ENCODE assay signal across 26 cellular contexts in the genomic region with DNA sequence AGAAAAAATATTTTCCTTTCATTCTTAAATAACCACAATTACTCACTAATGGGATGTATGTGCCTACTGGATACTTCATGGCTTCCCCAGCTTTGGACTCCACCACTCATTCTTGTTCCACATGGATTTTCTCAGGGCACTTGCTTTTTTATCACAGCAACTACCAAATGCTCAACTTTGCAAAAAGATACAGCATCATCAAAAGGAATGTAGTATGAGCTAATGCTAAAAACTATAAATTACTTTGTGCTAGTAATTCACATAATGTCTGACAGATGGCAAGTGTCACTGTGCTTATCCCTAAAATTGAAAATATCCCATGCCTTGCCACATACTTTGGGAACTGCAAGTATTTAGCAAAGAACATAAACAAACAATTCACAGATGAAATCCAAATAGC.
DNase-seq lines count a peak whose midpoint lies in the region; ATAC-seq, FAIRE-seq and TF ChIP-seq lines count a peak whose summit lies in the region.
"Had no signal": no experiment of that assay in that cellular context is flagged by ENCODE, and none has a peak within 500 bp of the region (broad histone marks: within the 10 kb centered on the region; RNA-seq: fewer than 3 reads in every experiment).

No MANE protein-coding gene starts in this region.

- TF ChIP-seq POLR2A in stomach (IDR thresholded peaks at IDR 0.05), result no peak

- no peak overlapping the region for H2AFZ ChIP-seq in GM23248
- no peak overlapping the region for H2AFZ ChIP-seq in astrocyte (ENCODE audit: low read depth, low read length)

- no peak overlapping the region for H3K9ac ChIP-seq in GM23248
- H3K9ac ChIP-seq in astrocyte (ENCODE audit: low read length), result no peak overlapping the region

- H3K36me3 ChIP-seq in GM23248 (ENCODE audit: low read depth) (no peaks in the 10 kb centered on the region), astrocyte (ENCODE audit: insufficient read depth, low read length) (no peaks in the 10 kb centered on the region), stomach (no peaks in the 10 kb centered on the region), heart right ventricle (no peaks in the 10 kb centered on the region)
- H3K36me3 ChIP-seq: neutrophil, SJCRH30, thyroid gland had no signal

- no peaks in the 10 kb centered on the region for H3K9me3 Mint-ChIP-seq in astrocyte (ENCODE audit: unreplicated experiment)
- H3K9me3 Mint-ChIP-seq in activated CD4-positive, alpha-beta T cell treated with anti-CD3 and anti-CD28 coated beads, Interleukin-2, amount 10 ng/mL, durations not matched to agents 24 days and 14 days, result peaks cover 4% of the 10 kb centered on the region
- H3K9me3 Mint-ChIP-seq: activated T-helper 2 cell treated with anti-CD3 and anti-CD28 coated beads, Interferon-gamma antibody, Interleukin-2, Interleukin-4, amounts not matched to agents 10 μg/mL and 5 μg/mL and 100 μg/mL, durations not matched to agents 14 hours and 24 hours and 36 hours; CD8-positive, alpha-beta T cell; T-helper 1 cell treated with Interleukin-12 subunit alpha and Interleukin-12 subunit beta and Interleukin-4 antibody, amounts not matched to agents 30 μg/mL and 1 μg/mL, for 36 hours had no signal

- no peak overlapping the region for H3K27ac Mint-ChIP-seq in astrocyte (ENCODE audit: unreplicated experiment)
- H3K27ac Mint-ChIP-seq in activated CD4-positive, alpha-beta T cell treated with anti-CD3 and anti-CD28 coated beads, Interleukin-2, amount 10 ng/mL, durations not matched to agents 24 days and 14 days, result no peak overlapping the region
- H3K27ac Mint-ChIP-seq: activated CD8-positive, alpha-beta memory T cell treated with anti-CD3 and anti-CD28 coated beads, Interleukin-2, amount 10 ng/mL, durations not matched to agents 7 days and 5 days; activated naive CD8-positive, alpha-beta T cell treated with anti-CD3 and anti-CD28 coated beads, Interleukin-2, amount 10 ng/mL, durations not matched to agents 7 days and 5 days; activated T-helper 2 cell treated with anti-CD3 and anti-CD28 coated beads, Interferon-gamma antibody, Interleukin-2, Interleukin-4, amounts not matched to agents 10 μg/mL and 5 μg/mL and 100 μg/mL, durations not matched to agents 14 hours and 24 hours and 36 hours; CD8-positive, alpha-beta T cell; T-helper 1 cell treated with Interleukin-12 subunit alpha and Interleukin-12 subunit beta and Interleukin-4 antibody, amounts not matched to agents 30 μg/mL and 1 μg/mL, for 36 hours had no signal

- no peak overlapping the region for H3K4me2 ChIP-seq in GM23248 (ENCODE audit: unreplicated experiment)
- H3K4me2 ChIP-seq in astrocyte (ENCODE audit: low read length), result no peak overlapping the region

- peaks cover 3% of the 10 kb centered on the region for H3K4me1 Mint-ChIP-seq in astrocyte (ENCODE audit: low read depth, unreplicated experiment)
- no peaks in the 10 kb centered on the region for H3K4me1 Mint-ChIP-seq in activated CD4-positive, alpha-beta T cell treated with anti-CD3 and anti-CD28 coated beads, Interleukin-2, amount 10 ng/mL, durations not matched to agents 24 days and 14 days
- H3K4me1 Mint-ChIP-seq: activated CD8-positive, alpha-beta memory T cell treated with anti-CD3 and anti-CD28 coated beads, Interleukin-2, amount 10 ng/mL, durations not matched to agents 7 days and 5 days had no signal

- peak; percentile 53 for DNase-seq in GM23248
- DNase-seq in astrocyte (ENCODE audit: low read depth), result peak; percentile 71
- peak; percentile 59 for DNase-seq in fibroblast of the aortic adventitia (ENCODE audit: low read depth)
- no peak for DNase-seq in stomach
- DNase-seq in activated CD4-positive, alpha-beta T cell treated with anti-CD3 and anti-CD28 coated beads, Interleukin-2, amount 10 ng/mL, durations not matched to agents 24 days and 14 days, result no peak
- DNase-seq in HPDE6-E6E7 (ENCODE audit: extremely low spot score), result no peak
- DNase-seq in heart right ventricle, result no peak
- no peak for DNase-seq in stimulated activated CD4-positive, alpha-beta T cell treated with anti-CD3 and anti-CD28 coated beads, Interleukin-2, amount 100 ng/mL, for 24 hours
- DNase-seq: activated CD4-positive, alpha-beta T cell treated with anti-CD3 and anti-CD28 coated beads for 48 hours; activated CD8-positive, alpha-beta memory T cell treated with anti-CD3 and anti-CD28 coated beads, Interleukin-2, amount 10 ng/mL, durations not matched to agents 7 days and 5 days; activated naive CD8-positive, alpha-beta T cell treated with anti-CD3 and anti-CD28 coated beads, Interleukin-2, amount 10 ng/mL, durations not matched to agents 7 days and 5 days; CD8-positive, alpha-beta T cell; DMS79; kidney; NCI-H1417 treated with DMSO at 0.1 percent for 48 hours; NCI-H510A; SJCRH30; stimulated activated CD4-positive, alpha-beta T cell treated with anti-CD3 and anti-CD28 coated beads, Interleukin-4, amount 100 ng/mL, for 4 hours; stimulated activated naive CD8-positive, alpha-beta T cell treated with anti-CD3 and anti-CD28 coated beads, Interleukin-15, Interleukin-2, amounts not matched to agents 100 U/mL and 50 U/mL, for 24 hours; thyroid gland had no signal

- no peaks in the 10 kb centered on the region for H3K9me3 ChIP-seq in GM23248 (ENCODE audit: low read depth)
- H3K9me3 ChIP-seq in astrocyte (ENCODE audit: insufficient read depth, low read depth, low read length), result no peaks in the 10 kb centered on the region
- H3K9me3 ChIP-seq in stomach, result no peaks in the 10 kb centered on the region
- no peaks in the 10 kb centered on the region for H3K9me3 ChIP-seq in heart right ventricle
- H3K9me3 ChIP-seq: neutrophil, SJCRH30, thyroid gland had no signal

- H3K9me2 ChIP-seq in GM23248 (ENCODE audit: insufficient read depth), result no peaks in the 10 kb centered on the region

- H3K36me3 Mint-ChIP-seq in astrocyte (ENCODE audit: low read depth, unreplicated experiment), result no peaks in the 10 kb centered on the region
- H3K36me3 Mint-ChIP-seq in activated CD4-positive, alpha-beta T cell treated with anti-CD3 and anti-CD28 coated beads, Interleukin-2, amount 10 ng/mL, durations not matched to agents 24 days and 14 days (ENCODE audit: low read depth), result peaks cover 4% of the 10 kb centered on the region
- H3K36me3 Mint-ChIP-seq: CD8-positive, alpha-beta T cell had no signal

- peaks cover 14% of the 10 kb centered on the region; the same call in 1 of the 2 replicates for H3F3A ChIP-seq in GM23248 (ENCODE audit: insufficient read depth)

- intact Hi-C loops in stomach (cut with DNase I; ENCODE audit: low total_unique reads) (no loop called here), heart right ventricle (cut with DNase I) (no loop called here)
- intact Hi-C loops in activated CD4-positive, alpha-beta T cell treated with anti-CD3 and anti-CD28 coated beads, Interleukin-2, amount 10 ng/mL, durations not matched to agents 24 days and 14 days (cut with micrococcal nuclease), result no loop called here

- H3K27me3 Mint-ChIP-seq in astrocyte (ENCODE audit: low read depth, unreplicated experiment), result no peaks in the 10 kb centered on the region
- H3K27me3 Mint-ChIP-seq in activated CD4-positive, alpha-beta T cell treated with anti-CD3 and anti-CD28 coated beads, Interleukin-2, amount 10 ng/mL, durations not matched to agents 24 days and 14 days, result no peaks in the 10 kb centered on the region
- H3K27me3 Mint-ChIP-seq: activated CD8-positive, alpha-beta memory T cell treated with anti-CD3 and anti-CD28 coated beads, Interleukin-2, amount 10 ng/mL, durations not matched to agents 7 days and 5 days; activated naive CD8-positive, alpha-beta T cell treated with anti-CD3 and anti-CD28 coated beads, Interleukin-2, amount 10 ng/mL, durations not matched to agents 7 days and 5 days had no signal

- H3K4me3 ChIP-seq in GM23248 (no peak overlapping the region), astrocyte (ENCODE audit: insufficient read depth, low read depth, low read length) (no peak overlapping the region), fibroblast of the aortic adventitia (ENCODE audit: low read depth, low read length) (no peak overlapping the region), stomach (no peak overlapping the region), heart right ventricle (no peak overlapping the region)
- H3K4me3 ChIP-seq: coronary artery, SJCRH30, thyroid gland had no signal

- H3K4me1 ChIP-seq in GM23248 (ENCODE audit: insufficient read depth), result peaks cover 13% of the 10 kb centered on the region
- no peaks in the 10 kb centered on the region for H3K4me1 ChIP-seq in astrocyte (ENCODE audit: insufficient read depth, low read length)
- peaks cover 0 to 59% (median 29%) of the 10 kb centered on the region in 4 donors for H3K4me1 ChIP-seq in stomach
- H3K4me1 ChIP-seq in heart right ventricle, result peaks cover 0 to 28% (median 6%) of the 10 kb centered on the region in 9 donors

- in situ Hi-C loops in GM23248 (cut with MboI), result no loop called here

- H4K20me1 ChIP-seq in GM23248 (ENCODE audit: insufficient read depth) (no peaks in the 10 kb centered on the region), astrocyte (ENCODE audit: insufficient read depth, low read length) (no peaks in the 10 kb centered on the region)

- no peak for FAIRE-seq in astrocyte (lab: Jason Lieb, UNC)
- FAIRE-seq: frontal cortex, GM12892, kidney had no signal

- ATAC-seq in heart right ventricle, result no peak
- ATAC-seq: activated CD8-positive, alpha-beta memory T cell treated with anti-CD3 and anti-CD28 coated beads, Interleukin-2, amount 10 ng/mL, durations not matched to agents 7 days and 5 days; CD8-positive, alpha-beta T cell; stimulated activated naive CD8-positive, alpha-beta T cell treated with anti-CD3 and anti-CD28 coated beads, Interleukin-15, Interleukin-2, amounts not matched to agents 100 U/mL and 50 U/mL, for 24 hours had no signal

- no peak for TF ChIP-seq EP300 in stomach (IDR thresholded peaks at IDR 0.05)

- no peaks in the 10 kb centered on the region for H3K27me3 ChIP-seq in GM23248 (replicated peaks; ENCODE audit: insufficient read depth)
- H3K27me3 ChIP-seq in astrocyte (ENCODE audit: insufficient read depth, low read length), result no peaks in the 10 kb centered on the region
- H3K27me3 ChIP-seq in stomach, result no peaks in the 10 kb centered on the region
- no peaks in the 10 kb centered on the region for H3K27me3 ChIP-seq in heart right ventricle
- H3K27me3 ChIP-seq: neutrophil, SJCRH30, thyroid gland had no signal

- TF ChIP-seq CTCF in astrocyte (IDR thresholded peaks at IDR 0.05; ENCODE audit: insufficient read depth, low read depth, low read length), result no peak
- no peak for TF ChIP-seq CTCF in fibroblast of the aortic adventitia (IDR thresholded peaks at IDR 0.05; ENCODE audit: insufficient read depth, low read length)
- TF ChIP-seq CTCF in stomach (IDR thresholded peaks at IDR 0.05), result no peak
- TF ChIP-seq CTCF in heart right ventricle (IDR thresholded peaks at IDR 0.05), result no peak

- H3K4me3 Mint-ChIP-seq in astrocyte (ENCODE audit: unreplicated experiment), result no peak overlapping the region
- H3K4me3 Mint-ChIP-seq in activated CD4-positive, alpha-beta T cell treated with anti-CD3 and anti-CD28 coated beads, Interleukin-2, amount 10 ng/mL, durations not matched to agents 24 days and 14 days, result no peak overlapping the region
- H3K4me3 Mint-ChIP-seq: activated CD8-positive, alpha-beta memory T cell treated with anti-CD3 and anti-CD28 coated beads, Interleukin-2, amount 10 ng/mL, durations not matched to agents 7 days and 5 days; activated naive CD8-positive, alpha-beta T cell treated with anti-CD3 and anti-CD28 coated beads, Interleukin-2, amount 10 ng/mL, durations not matched to agents 7 days and 5 days; CD8-positive, alpha-beta T cell; T-helper 1 cell treated with Interleukin-12 subunit alpha and Interleukin-12 subunit beta and Interleukin-4 antibody, amounts not matched to agents 30 μg/mL and 1 μg/mL, for 36 hours had no signal

- H3K27ac ChIP-seq in GM23248, result no peak overlapping the region
- no peak overlapping the region for H3K27ac ChIP-seq in astrocyte (ENCODE audit: low read depth, low read length)
- H3K27ac ChIP-seq in stomach, result peak overlapping the region in 3 of 5 donors; percentile 1 to 29 (median 16)
- H3K27ac ChIP-seq in heart right ventricle, result no peak overlapping the region
- H3K27ac ChIP-seq: coronary artery, neutrophil, SJCRH30, thyroid gland had no signal

- no peaks in the 10 kb centered on the region for H3K79me2 ChIP-seq in GM23248 (ENCODE audit: insufficient read depth)
- no peaks in the 10 kb centered on the region for H3K79me2 ChIP-seq in astrocyte (ENCODE audit: insufficient read depth, low read length)

Comparison
In these comparisons a context has a peak if more than half of its experiments do, and no peak if none do; other contexts are left out.
1. DNase-seq: peak in GM23248 (single experiment), astrocyte (single experiment) and fibroblast of the aortic adventitia (single experiment); none in stomach (single experiment), activated CD4-positive, alpha-beta T cell treated with anti-CD3 and anti-CD28 coated beads, Interleukin-2, amount 10 ng/mL, durations not matched to agents 24 days and 14 days (single experiment), HPDE6-E6E7 (single experiment), heart right ventricle (0 of 2) and stimulated activated CD4-positive, alpha-beta T cell treated with anti-CD3 and anti-CD28 coated beads, Interleukin-2, amount 100 ng/mL, for 24 hours (0 of 2).
2. H3K27ac ChIP-seq: peak in stomach (3 of 5); none in GM23248 (single experiment), astrocyte (single experiment) and heart right ventricle (0 of 10).